ENCODE assay signal across 8 cellular contexts in the genomic region with DNA sequence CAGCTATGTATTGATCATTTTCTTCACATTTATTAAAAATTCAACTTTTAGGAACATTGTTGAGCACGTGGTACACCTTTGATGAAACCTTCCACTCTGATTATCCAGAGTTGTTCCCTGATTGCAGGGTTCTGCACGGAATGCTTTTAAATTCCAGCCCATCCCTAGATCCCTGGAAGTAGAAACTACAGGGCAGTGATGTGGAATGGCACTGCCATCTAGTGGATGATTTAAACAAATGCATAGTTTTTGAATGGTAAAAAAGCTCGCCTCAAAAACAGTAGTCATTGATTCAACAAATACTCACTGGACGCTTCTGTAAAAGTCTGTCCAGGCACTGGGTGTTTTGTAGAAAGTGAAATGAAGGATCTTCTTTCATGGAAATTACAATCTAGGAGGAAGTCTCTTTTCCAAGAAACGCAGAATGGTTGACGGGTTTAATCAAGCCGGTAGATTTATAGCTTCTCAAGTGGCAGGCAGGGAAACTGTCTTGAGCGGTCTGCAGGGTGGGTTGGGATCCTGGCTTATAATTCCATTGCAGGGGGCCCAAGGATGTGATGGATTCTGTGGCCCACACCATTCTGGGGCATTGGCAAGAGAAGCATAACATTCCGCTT.
DNase-seq lines count a peak whose midpoint lies in the region; ATAC-seq and TF ChIP-seq lines count a peak whose summit lies in the region.

No MANE protein-coding gene starts in this region.

- H3K36me3 ChIP-seq in MG63 (no peaks in the 10 kb centered on the region), ovary (no peaks in the 10 kb centered on the region)

- H3K9me3 ChIP-seq in MG63 (no peaks in the 10 kb centered on the region), ovary (no peaks in the 10 kb centered on the region)

- TF ChIP-seq POLR2A in ovary (IDR thresholded peaks at IDR 0.05) = no peak

- TF ChIP-seq EP300 in ovary (IDR thresholded peaks at IDR 0.05) = no peak

- intact Hi-C loops in ovary (cut with DNase I) = loop anchor here in 1 of 4 donors (5.0 kb wide), 2 partner anchors 121 to 176 kb away; no protein-coding TSS in a partner anchor

- ATAC-seq in HG03159 (IDR thresholded peaks at IDR 0.05; ENCODE audit: unreplicated experiment) = no peak

- H3K27me3 ChIP-seq in MG63 (no peaks in the 10 kb centered on the region), ovary (no peaks in the 10 kb centered on the region)

- H3K4me1 ChIP-seq in ovary (ENCODE audit: insufficient read depth) = no peaks in the 10 kb centered on the region

- DNase-seq in SIG-M5 treated with dmso at 0.1 percent for 504 hours (lab: John Stamatoyannopoulos, UW; ENCODE audit: unreplicated experiment) (peak; percentile 49), SIG-M5 (lab: John Stamatoyannopoulos, UW) (no peak), MG63 (peak; percentile 23), T follicular helper cell (ENCODE audit: low read depth) (peak; percentile 2), foreskin fibroblast (peak; percentile 38 to 77), ovary (peak in 1 of 5 donors; percentile 43)
- DNase-seq in stimulated activated CD8-positive, alpha-beta memory T cell treated with anti-CD3 and anti-CD28 coated beads, Interleukin-4, amount 100 ng/mL, for 48 hours = no peak

- H3K4me3 ChIP-seq in MG63 = no peak overlapping the region
- H3K4me3 ChIP-seq in foreskin fibroblast (ENCODE audit: low read depth in 1 of 2, low read length in 2 of 2) = no peak overlapping the region
- no peak overlapping the region for H3K4me3 ChIP-seq in ovary

- TF ChIP-seq CTCF in foreskin fibroblast (IDR thresholded peaks at IDR 0.05; ENCODE audit: low read depth, low read length) (peak; percentile 57), ovary (IDR thresholded peaks at IDR 0.05) (peak; percentile 26 to 63 (median 62))

- H3K27ac ChIP-seq in ovary = no peak overlapping the region

- 36 to 40% (median 36%) methylated on average over 9 of the region's 9 CpGs for WGBS in ovary, 3 donors

Comparison
In these comparisons a context has a peak if more than half of its experiments do, and no peak if none do; other contexts are left out.
1. DNase-seq: peak in SIG-M5 treated with dmso at 0.1 percent for 504 hours (single experiment), MG63 (single experiment), T follicular helper cell (single experiment) and foreskin fibroblast (2 of 2); none in SIG-M5 (single experiment) and stimulated activated CD8-positive, alpha-beta memory T cell treated with anti-CD3 and anti-CD28 coated beads, Interleukin-4, amount 100 ng/mL, for 48 hours (single experiment).